In the genomic region with DNA sequence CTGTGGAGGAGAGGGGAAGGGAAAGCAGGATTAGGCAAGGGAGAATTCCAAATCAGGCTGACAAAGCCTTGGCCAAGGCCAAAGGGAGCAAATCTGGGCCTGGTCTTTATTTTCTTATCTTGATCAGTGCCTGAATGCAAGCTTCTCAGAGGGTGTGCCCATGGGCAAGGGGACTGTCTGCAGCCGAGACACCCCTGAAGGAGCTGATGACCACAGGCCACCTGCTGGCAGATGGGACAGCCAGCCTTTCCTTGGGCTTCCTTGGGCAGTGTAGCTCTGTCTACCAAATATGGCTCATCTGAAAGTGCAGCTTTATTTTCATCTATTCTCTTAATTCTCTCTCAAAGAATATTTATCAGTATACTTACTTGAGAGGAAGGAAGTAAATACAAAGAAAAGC, we compare ENCODE assay signal across 13 cellular contexts.
"Had no signal": no experiment of that assay in that cellular context is flagged by ENCODE, and none has a peak within 500 bp of the region (broad histone marks: within the 10 kb centered on the region; RNA-seq: fewer than 3 reads in every experiment).

No MANE protein-coding gene starts in this region.

- H3K4me3 Mint-ChIP-seq: activated CD8-positive, alpha-beta memory T cell treated with anti-CD3 and anti-CD28 coated beads, Interleukin-2, amount 10 ng/mL, durations not matched to agents 7 days and 5 days; activated naive CD8-positive, alpha-beta T cell; activated T-cell treated with anti-CD3 and anti-CD28 coated beads, Interleukin-2, amount 50 U/mL, for 4 hours had no signal

- DNase-seq: activated CD4-positive, alpha-beta T cell treated with anti-CD3 and anti-CD28 coated beads, Interleukin-2, amount 50 U/mL, for 4 hours; activated CD8-positive, alpha-beta memory T cell treated with anti-CD3 and anti-CD28 coated beads, Interleukin-2, amount 10 ng/mL, durations not matched to agents 7 days and 5 days; activated effector memory CD4-positive, alpha-beta T cell treated with anti-CD3 and anti-CD28 coated beads, Interleukin-2, amount 50 U/mL, for 16 hours; activated T-cell treated with anti-CD3 and anti-CD28 coated beads, Interleukin-2, amount 50 U/mL, for 4 hours; aorta; foreskin keratinocyte; heart left ventricle; pancreas; stimulated activated CD4-positive, alpha-beta T cell treated with anti-CD3 and anti-CD28 coated beads, Interleukin-4, amount 100 ng/mL, for 4 hours; stomach had no signal

- H3K4me1 Mint-ChIP-seq: activated CD8-positive, alpha-beta memory T cell treated with anti-CD3 and anti-CD28 coated beads, Interleukin-2, amount 10 ng/mL, durations not matched to agents 7 days and 5 days had no signal

- ATAC-seq: activated CD4-positive, CD25-positive, alpha-beta regulatory T cell treated with anti-CD3 and anti-CD28 coated beads, Interleukin-2, amount 50 U/mL, for 24 hours; activated CD8-positive, alpha-beta memory T cell treated with anti-CD3 and anti-CD28 coated beads, Interleukin-2, amount 10 ng/mL, durations not matched to agents 7 days and 5 days; activated T-cell treated with anti-CD3 and anti-CD28 coated beads, Interleukin-2, amount 50 U/mL, for 4 hours; foreskin keratinocyte; heart left ventricle; pancreas had no signal

- H3K27me3 Mint-ChIP-seq: activated CD8-positive, alpha-beta memory T cell treated with anti-CD3 and anti-CD28 coated beads, Interleukin-2, amount 10 ng/mL, durations not matched to agents 7 days and 5 days; activated naive CD8-positive, alpha-beta T cell had no signal

- H3K36me3 Mint-ChIP-seq: activated CD8-positive, alpha-beta memory T cell treated with anti-CD3 and anti-CD28 coated beads, Interleukin-2, amount 10 ng/mL, durations not matched to agents 7 days and 5 days had no signal

- H3K27ac Mint-ChIP-seq: activated CD8-positive, alpha-beta memory T cell treated with anti-CD3 and anti-CD28 coated beads, Interleukin-2, amount 10 ng/mL, durations not matched to agents 7 days and 5 days; activated naive CD8-positive, alpha-beta T cell had no signal

- H3K4me3 ChIP-seq: heart left ventricle, pancreas, stomach, thoracic aorta had no signal
